Comparison of ENCODE assay signal across 22 cellular contexts in genomic region chr3:23174426-23175039, GRCh38. TPM values are rescaled to one million over a fixed set of nuclear protein-coding genes. Genes with fewer than 3 reads are reported as not detected.
DNase-seq lines count a peak whose midpoint lies in the region; ATAC-seq and TF ChIP-seq lines count a peak whose summit lies in the region.
"Had no signal": no experiment of that assay in that cellular context is flagged by ENCODE, and none has a peak within 500 bp of the region (broad histone marks: within the 10 kb centered on the region; RNA-seq: fewer than 3 reads in every experiment).

No MANE protein-coding gene starts in this region.

- POLR2A ChIA-PET in CD4-positive, alpha-beta T cell (lab: Charles Lee) = no interaction called here

- H3K9ac ChIP-seq in mesendoderm (ENCODE audit: low read length) = no peak overlapping the region
- H3K9ac ChIP-seq: KMS-11 had no signal

- H2AK5ac ChIP-seq in mesendoderm (ENCODE audit: low read length) = no peak overlapping the region

- H3K9me3 ChIP-seq in WERI-Rb-1 (ENCODE audit: severe bottlenecking) = no peaks in the 10 kb centered on the region
- no peaks in the 10 kb centered on the region for H3K9me3 ChIP-seq in CD4-positive, alpha-beta T cell (ENCODE audit: control insufficient read depth, low read length)
- H3K9me3 ChIP-seq: left lung had no signal

- H3K79me1 ChIP-seq in mesendoderm (ENCODE audit: low read length) = no peaks in the 10 kb centered on the region

- H2BK120ac ChIP-seq in mesendoderm (ENCODE audit: low read depth, low read length) = no peak overlapping the region

- no peak overlapping the region for H3K4me3 Mint-ChIP-seq in glutamatergic neuron (ENCODE audit: unreplicated experiment)
- no peak overlapping the region for H3K4me3 Mint-ChIP-seq in activated naive CD4-positive, alpha-beta T cell treated with anti-CD3 and anti-CD28 coated beads for 36 hours
- H3K4me3 Mint-ChIP-seq in CD4-positive, alpha-beta T cell = no peak overlapping the region
- H3K4me3 Mint-ChIP-seq: activated CD8-positive, alpha-beta T cell treated with anti-CD3 and anti-CD28 coated beads for 36 hours; activated naive CD4-positive, alpha-beta T cell treated with anti-CD3 and anti-CD28 coated beads, Interleukin-2, amount 50 U/mL, for 24 hours; activated T-cell treated with anti-CD3 and anti-CD28 coated beads, Interleukin-2, amount 50 U/mL, for 24 hours; CD4-positive, CD25-positive, alpha-beta regulatory T cell; stimulated activated memory B cell treated with anti-CD40 and anti-IgM and Interleukin-4, amounts not matched to agents 10 μg/mL and 1 μg/mL and 100 μg/mL, for 72 hours had no signal

- peaks cover 3% of the 10 kb centered on the region for H3K9me3 Mint-ChIP-seq in glutamatergic neuron (ENCODE audit: unreplicated experiment)
- H3K9me3 Mint-ChIP-seq in activated naive CD4-positive, alpha-beta T cell treated with anti-CD3 and anti-CD28 coated beads for 36 hours = peaks cover 9% of the 10 kb centered on the region
- H3K9me3 Mint-ChIP-seq in CD4-positive, alpha-beta T cell = peaks cover 11% of the 10 kb centered on the region

- H2BK15ac ChIP-seq in mesendoderm (replicated peaks; ENCODE audit: low read depth) = no peak overlapping the region

- peaks cover 2% of the 10 kb centered on the region for H3K27me3 Mint-ChIP-seq in glutamatergic neuron (ENCODE audit: unreplicated experiment)
- H3K27me3 Mint-ChIP-seq in activated naive CD4-positive, alpha-beta T cell treated with anti-CD3 and anti-CD28 coated beads for 36 hours (ENCODE audit: low read depth) = peaks cover 17% of the 10 kb centered on the region
- H3K27me3 Mint-ChIP-seq in CD4-positive, alpha-beta T cell = no peaks in the 10 kb centered on the region
- H3K27me3 Mint-ChIP-seq: activated T-cell treated with anti-CD3 and anti-CD28 coated beads, Interleukin-2, amount 50 U/mL, for 24 hours; CD4-positive, CD25-positive, alpha-beta regulatory T cell had no signal

- peak; percentile 94 for DNase-seq in ELF-1 (ENCODE audit: low read depth, low spot score)
- DNase-seq in WERI-Rb-1 = peak; percentile 8
- peak; percentile 53 for DNase-seq in glutamatergic neuron
- peak; percentile 69 for DNase-seq in mesendoderm
- DNase-seq in activated naive CD4-positive, alpha-beta T cell treated with anti-CD3 and anti-CD28 coated beads for 36 hours = no peak
- DNase-seq in KBM-7 = no peak
- no peak for DNase-seq in CD4-positive, alpha-beta T cell
- DNase-seq: activated CD8-positive, alpha-beta T cell treated with anti-CD3 and anti-CD28 coated beads for 36 hours; activated T-cell treated with anti-CD3 and anti-CD28 coated beads, Interleukin-2, amount 50 U/mL, for 24 hours; CD4-positive, CD25-positive, alpha-beta regulatory T cell; DMS79 treated with DMSO at 0.1 percent for 48 hours; hypothalamus; left lung; NCI-H2081; NCI-H510A treated with DMSO at 0.1 percent for 48 hours; SHP77 treated with DMSO at 0.1 percent for 48 hours; sigmoid colon; T-helper 2 cell had no signal

- no peak overlapping the region for H3K4me2 ChIP-seq in mesendoderm (ENCODE audit: low read length)
- H3K4me2 ChIP-seq: KMS-11 had no signal

- H2BK5ac ChIP-seq in mesendoderm (ENCODE audit: low read length) = no peak overlapping the region

- intact Hi-C loops in activated naive CD4-positive, alpha-beta T cell treated with anti-CD3 and anti-CD28 coated beads for 36 hours (cut with micrococcal nuclease) = no loop called here
- intact Hi-C loops in CD4-positive, alpha-beta T cell (cut with DNase I, micrococcal nuclease) = no loop called here

- no peaks in the 10 kb centered on the region for H3K36me3 Mint-ChIP-seq in glutamatergic neuron (ENCODE audit: unreplicated experiment)
- peaks cover 1% of the 10 kb centered on the region for H3K36me3 Mint-ChIP-seq in activated naive CD4-positive, alpha-beta T cell treated with anti-CD3 and anti-CD28 coated beads for 36 hours (ENCODE audit: low read depth)
- H3K36me3 Mint-ChIP-seq in CD4-positive, alpha-beta T cell (ENCODE audit: low read depth) = no peaks in the 10 kb centered on the region
- H3K36me3 Mint-ChIP-seq: CD4-positive, CD25-positive, alpha-beta regulatory T cell had no signal

- H3K18ac ChIP-seq in mesendoderm (ENCODE audit: low read length) = no peak overlapping the region

- H3K27ac Mint-ChIP-seq in glutamatergic neuron (ENCODE audit: unreplicated experiment) = peak overlapping the region; percentile 6
- H3K27ac Mint-ChIP-seq in activated naive CD4-positive, alpha-beta T cell treated with anti-CD3 and anti-CD28 coated beads for 36 hours = no peak overlapping the region
- H3K27ac Mint-ChIP-seq in CD4-positive, alpha-beta T cell = no peak overlapping the region
- H3K27ac Mint-ChIP-seq: activated CD8-positive, alpha-beta T cell treated with anti-CD3 and anti-CD28 coated beads for 36 hours; activated naive CD4-positive, alpha-beta T cell treated with anti-CD3 and anti-CD28 coated beads, Interleukin-2, amount 50 U/mL, for 24 hours; activated T-cell treated with anti-CD3 and anti-CD28 coated beads, Interleukin-2, amount 50 U/mL, for 24 hours; CD4-positive, CD25-positive, alpha-beta regulatory T cell; stimulated activated memory B cell treated with anti-CD40 and anti-IgM and Interleukin-4, amounts not matched to agents 10 μg/mL and 1 μg/mL and 100 μg/mL, for 72 hours had no signal

- H3K4me1 ChIP-seq in mesendoderm (ENCODE audit: control insufficient read depth, low read depth, low read length) = no peaks in the 10 kb centered on the region
- H3K4me1 ChIP-seq: left lung, sigmoid colon had no signal

- CTCF ChIA-PET in activated naive CD4-positive, alpha-beta T cell treated with anti-CD3 and anti-CD28 coated beads for 36 hours (lab: Charles Lee) = no interaction called here
- CTCF ChIA-PET in CD4-positive, alpha-beta T cell (lab: Charles Lee) = no interaction called here

- H3K27ac ChIP-seq in WERI-Rb-1 (no peak overlapping the region), mesendoderm (ENCODE audit: low read depth, low read length) (no peak overlapping the region)
- no peak overlapping the region for H3K27ac ChIP-seq in CD4-positive, alpha-beta T cell (ENCODE audit: low read depth, low read length)
- H3K27ac ChIP-seq: KMS-11, left lung, sigmoid colon had no signal

- H3K27me3 ChIP-seq in WERI-Rb-1 (ENCODE audit: insufficient read depth, low read depth, severe bottlenecking) (no peaks in the 10 kb centered on the region), mesendoderm (ENCODE audit: insufficient read depth, low read length, poor library complexity) (no peaks in the 10 kb centered on the region)
- no peaks in the 10 kb centered on the region for H3K27me3 ChIP-seq in CD4-positive, alpha-beta T cell (ENCODE audit: control insufficient read depth, insufficient read depth, low read length)
- H3K27me3 ChIP-seq: left lung had no signal

- H3K23ac ChIP-seq in mesendoderm (ENCODE audit: low read length) = no peak overlapping the region

- no peak overlapping the region for H3K4ac ChIP-seq in mesendoderm (ENCODE audit: low read depth, low read length)

- H3K79me2 ChIP-seq in mesendoderm (ENCODE audit: control insufficient read depth, insufficient read depth, low read length) = no peaks in the 10 kb centered on the region

- no peak overlapping the region for H3K56ac ChIP-seq in mesendoderm (ENCODE audit: low read length)

- H4K8ac ChIP-seq in mesendoderm (ENCODE audit: low read depth, low read length) = no peak overlapping the region

- H4K5ac ChIP-seq in mesendoderm (ENCODE audit: low read length) = no peak overlapping the region

- in situ Hi-C loops in KBM-7 (cut with MboI; ENCODE audit: low pct_unique_long_range_greater_than_20kb, low sequenced_read_pairs) = no loop called here

- ATAC-seq in GM18858 (IDR thresholded peaks at IDR 0.05; ENCODE audit: unreplicated experiment) = no peak
- ATAC-seq in CD4-positive, alpha-beta T cell (ENCODE audit: poor library complexity) = no peak
- ATAC-seq: activated CD8-positive, alpha-beta T cell treated with anti-CD3 and anti-CD28 coated beads for 36 hours; left lung; stimulated activated memory B cell treated with anti-CD40 and anti-IgM and Interleukin-4, amounts not matched to agents 10 μg/mL and 1 μg/mL and 100 μg/mL, for 72 hours had no signal

- H3K4me1 Mint-ChIP-seq in glutamatergic neuron (ENCODE audit: low read depth, unreplicated experiment) = peaks cover 3% of the 10 kb centered on the region
- H3K4me1 Mint-ChIP-seq in activated naive CD4-positive, alpha-beta T cell treated with anti-CD3 and anti-CD28 coated beads for 36 hours (ENCODE audit: low read depth) = no peaks in the 10 kb centered on the region
- no peaks in the 10 kb centered on the region for H3K4me1 Mint-ChIP-seq in CD4-positive, alpha-beta T cell (ENCODE audit: low read depth)
- H3K4me1 Mint-ChIP-seq: activated naive CD4-positive, alpha-beta T cell treated with anti-CD3 and anti-CD28 coated beads, Interleukin-2, amount 50 U/mL, for 24 hours; CD4-positive, CD25-positive, alpha-beta regulatory T cell; stimulated activated memory B cell treated with anti-CD40 and anti-IgM and Interleukin-4, amounts not matched to agents 10 μg/mL and 1 μg/mL and 100 μg/mL, for 72 hours had no signal

- no CpG with 5 or more reads among the region's 3 CpGs for WGBS in mesendoderm (ENCODE audit: extremely low coverage, insufficient coverage, low lambda C conversion rate)

- no peak for TF ChIP-seq CTCF in WERI-Rb-1 (IDR thresholded peaks at IDR 0.05; ENCODE audit: low read depth, low read length)
- no peak for TF ChIP-seq CTCF in glutamatergic neuron (IDR thresholded peaks at IDR 0.05; ENCODE audit: partially characterized antibody, unreplicated experiment)
- no peak for TF ChIP-seq CTCF in CD4-positive, alpha-beta T cell (IDR thresholded peaks at IDR 0.05)

- H3K4me3 ChIP-seq in WERI-Rb-1 (ENCODE audit: low read depth, low read length) (no peak overlapping the region), mesendoderm (ENCODE audit: low read length) (no peak overlapping the region)
- H3K4me3 ChIP-seq: left lung, sigmoid colon had no signal

- H3K36me3 ChIP-seq in WERI-Rb-1 = no peaks in the 10 kb centered on the region
- no peaks in the 10 kb centered on the region for H3K36me3 ChIP-seq in mesendoderm (ENCODE audit: control insufficient read depth, insufficient read depth, low read length)
- H3K36me3 ChIP-seq: left lung, sigmoid colon had no signal

RNA-seq across cellular contexts. Expression of gene UBE2E2, which starts 28.6 kb away (rescaled TPM):
- 40.6 TPM for total RNA-seq in glutamatergic neuron (ENCODE audit: unreplicated experiment)
- polyA plus RNA-seq in mesendoderm (2013, experiment 1 of 2) = 23.6 TPM
- polyA plus RNA-seq in mesendoderm (2013, experiment 2 of 2) = 24.9 TPM
- total RNA-seq in activated naive CD4-positive, alpha-beta T cell treated with anti-CD3 and anti-CD28 coated beads for 36 hours = 10 to 100 TPM; 11.6 to 14.0 TPM
- total RNA-seq in CD4-positive, alpha-beta T cell = 10 to 100 TPM; 14.1 to 20.2 TPM

Comparison
In these comparisons a context has a peak if more than half of its experiments do, and no peak if none do; other contexts are left out.
1. DNase-seq: peak in ELF-1 (single experiment), WERI-Rb-1 (single experiment), glutamatergic neuron (single experiment) and mesendoderm (single experiment); none in activated naive CD4-positive, alpha-beta T cell treated with anti-CD3 and anti-CD28 coated beads for 36 hours (single experiment), KBM-7 (single experiment) and CD4-positive, alpha-beta T cell (0 of 10).